Comparison of ENCODE assay signal across 20 cellular contexts in genomic region chr7:8490391-8490790, GRCh38. TPM values are rescaled to one million over a fixed set of nuclear protein-coding genes. Genes with fewer than 3 reads are reported as not detected.
DNase-seq lines count a peak whose midpoint lies in the region; ATAC-seq and TF ChIP-seq lines count a peak whose summit lies in the region.
"Had no signal": no experiment of that assay in that cellular context is flagged by ENCODE, and none has a peak within 500 bp of the region (broad histone marks: within the 10 kb centered on the region; RNA-seq: fewer than 3 reads in every experiment).

No MANE protein-coding gene starts in this region.

- H3K36me3 Mint-ChIP-seq in Calu3 (ENCODE audit: insufficient read depth, unreplicated experiment) = no peaks in the 10 kb centered on the region
- H3K36me3 Mint-ChIP-seq: CD4-positive, CD25-positive, alpha-beta regulatory T cell; CD8-positive, alpha-beta memory T cell; IgD-negative memory B cell had no signal

- ATAC-seq in HG02884 (IDR thresholded peaks at IDR 0.05; ENCODE audit: unreplicated experiment) = no peak
- ATAC-seq: GM23338, HepG2 had no signal

- H3K27ac Mint-ChIP-seq in Calu3 (ENCODE audit: unreplicated experiment) = peak overlapping the region; percentile 40
- H3K27ac Mint-ChIP-seq: CD4-positive, CD25-positive, alpha-beta regulatory T cell; CD8-positive, alpha-beta memory T cell; GM23338; H9; IgD-negative memory B cell had no signal

- H3K27me3 ChIP-seq in A673 (replicated peaks; ENCODE audit: insufficient read depth, low read depth, low read length, poor library complexity) = no peaks in the 10 kb centered on the region
- H3K27me3 ChIP-seq: BE2C had no signal

- no peaks in the 10 kb centered on the region for H3K9me3 ChIP-seq in A673 (ENCODE audit: low read depth, low read length, poor library complexity, severe bottlenecking)
- H3K9me3 ChIP-seq: BE2C had no signal

- BruUV-seq in Calu3 (replicated peaks; lab: Mats Ljungman, UMichigan) = no TSS peak
- BruUV-seq in A673 (replicated peaks; lab: Mats Ljungman, UMichigan) = no TSS peak

- peaks cover 15% of the 10 kb centered on the region for H3K9me3 Mint-ChIP-seq in Calu3 (ENCODE audit: low read depth, unreplicated experiment)
- H3K9me3 Mint-ChIP-seq: GM23338, H9 had no signal

- POLR2A ChIA-PET in A673 (lab: Charles Lee; ENCODE audit: low non-redundant PET) = interaction anchor here (0.6 kb wide), 1 partner anchor 618 kb away, joined by 5 read pairs; no protein-coding TSS in a partner anchor

- H3K4me1 ChIP-seq in A673 (ENCODE audit: insufficient read depth, low read length, poor library complexity, severe bottlenecking) = no peaks in the 10 kb centered on the region
- H3K4me1 ChIP-seq: BE2C had no signal

- H3K27ac ChIP-seq in A673 (ENCODE audit: low read depth, low read length, poor library complexity, severe bottlenecking) = no peak overlapping the region
- H3K27ac ChIP-seq: HL-60 had no signal

- intact Hi-C loops in Calu3 (cut with micrococcal nuclease; ENCODE audit: unreplicated experiment) = loop anchor here (1.0 kb wide), 2 partner anchors 10 to 53 kb away; no protein-coding TSS in a partner anchor
- intact Hi-C loops in A673 (cut with micrococcal nuclease; ENCODE audit: unreplicated experiment) = no loop called here

- H3K4me3 ChIP-seq in A673 (ENCODE audit: low read depth, low read length, poor library complexity, severe bottlenecking) = no peak overlapping the region
- H3K4me3 ChIP-seq: GM23338 had no signal

- H3K4me1 Mint-ChIP-seq in Calu3 (ENCODE audit: low read depth, unreplicated experiment) = peaks cover 46% of the 10 kb centered on the region
- H3K4me1 Mint-ChIP-seq: CD4-positive, CD25-positive, alpha-beta regulatory T cell; CD8-positive, alpha-beta memory T cell; IgD-negative memory B cell had no signal

- H3K27me3 Mint-ChIP-seq in Calu3 (ENCODE audit: unreplicated experiment) = no peaks in the 10 kb centered on the region
- H3K27me3 Mint-ChIP-seq: CD4-positive, CD25-positive, alpha-beta regulatory T cell; CD8-positive, alpha-beta memory T cell; IgD-negative memory B cell had no signal

- H3K36me3 ChIP-seq in A673 (ENCODE audit: insufficient read depth, low read length, poor library complexity, severe bottlenecking) = no peaks in the 10 kb centered on the region
- H3K36me3 ChIP-seq: BE2C had no signal

- TF ChIP-seq CTCF in Calu3 (IDR thresholded peaks at IDR 0.05; ENCODE audit: unreplicated experiment) (no peak), A673 (conservative IDR thresholded peaks at IDR 0.05; ENCODE audit: low read depth, low read length) (no peak)

- peak overlapping the region; percentile 32 for H3K4me3 Mint-ChIP-seq in Calu3 (ENCODE audit: low read depth, unreplicated experiment)
- H3K4me3 Mint-ChIP-seq: CD4-positive, CD25-positive, alpha-beta regulatory T cell; CD8-positive, alpha-beta memory T cell; GM23338; H9; IgD-negative memory B cell had no signal

- no peak for DNase-seq in Calu3
- peak; percentile 40 for DNase-seq in HT1080 (ENCODE audit: low read depth)
- DNase-seq in SW480 (ENCODE audit: low spot score) = peak; percentile 26
- peak; percentile 70 for DNase-seq in myocyte (ENCODE audit: low read depth)
- DNase-seq in NCI-H1048 (lab: John Stamatoyannopoulos, UW) = no peak
- DNase-seq in A673 (ENCODE audit: low spot score) = no peak
- no peak for DNase-seq in hepatic stellate cell (ENCODE audit: low spot score)
- DNase-seq: 8988T; ACHN; BE2C; CD4-positive, CD25-positive, alpha-beta regulatory T cell; CD8-positive, alpha-beta memory T cell; COR-L47; H9; KBM-7 had no signal

- CTCF ChIA-PET in Calu3 (lab: Charles Lee) = interaction anchor here (4.1 kb wide), 1 partner anchor 9 kb away, joined by 16 read pairs; no protein-coding TSS in a partner anchor
- CTCF ChIA-PET in A673 (lab: Charles Lee) = no interaction called here

RNA-seq across cellular contexts. Expression of gene NXPH1, which starts 57.0 kb away (rescaled TPM):
- not detected in 2 replicates for total RNA-seq in Calu3 (2022)
- not detected in 2 replicates for total RNA-seq in HT1080 (2014; rRNA removed; shearing (Covaris generic))
- polyA plus RNA-seq in HT1080 (2015; cell fraction: cytosol; rRNA removed) = not detected in 2 replicates
- not detected in 2 replicates for polyA plus RNA-seq in HT1080 (2015; cell fraction: nucleus; rRNA removed)
- 0.13 and 0.36 TPM in 2 replicates for total RNA-seq in myocyte
- polyA plus RNA-seq in myocyte (2012) = not detected
- not detected in 2 replicates for total RNA-seq in A673 (2021)
- total RNA-seq: CD4-positive, CD25-positive, alpha-beta regulatory T cell; CD8-positive, alpha-beta memory T cell; HepG2 had no signal
- polyA plus RNA-seq: CD4-positive, CD25-positive, alpha-beta regulatory T cell; CD8-positive, alpha-beta memory T cell; HepG2; IgD-negative memory B cell had no signal

Comparison
In these comparisons a context has a peak if more than half of its experiments do, and no peak if none do; other contexts are left out.
1. DNase-seq: peak in HT1080 (single experiment), SW480 (single experiment) and myocyte (single experiment); none in Calu3 (single experiment), NCI-H1048 (single experiment), A673 (single experiment) and hepatic stellate cell (single experiment).